14 cellular contexts compared by ENCODE assay signal in the genomic region with DNA sequence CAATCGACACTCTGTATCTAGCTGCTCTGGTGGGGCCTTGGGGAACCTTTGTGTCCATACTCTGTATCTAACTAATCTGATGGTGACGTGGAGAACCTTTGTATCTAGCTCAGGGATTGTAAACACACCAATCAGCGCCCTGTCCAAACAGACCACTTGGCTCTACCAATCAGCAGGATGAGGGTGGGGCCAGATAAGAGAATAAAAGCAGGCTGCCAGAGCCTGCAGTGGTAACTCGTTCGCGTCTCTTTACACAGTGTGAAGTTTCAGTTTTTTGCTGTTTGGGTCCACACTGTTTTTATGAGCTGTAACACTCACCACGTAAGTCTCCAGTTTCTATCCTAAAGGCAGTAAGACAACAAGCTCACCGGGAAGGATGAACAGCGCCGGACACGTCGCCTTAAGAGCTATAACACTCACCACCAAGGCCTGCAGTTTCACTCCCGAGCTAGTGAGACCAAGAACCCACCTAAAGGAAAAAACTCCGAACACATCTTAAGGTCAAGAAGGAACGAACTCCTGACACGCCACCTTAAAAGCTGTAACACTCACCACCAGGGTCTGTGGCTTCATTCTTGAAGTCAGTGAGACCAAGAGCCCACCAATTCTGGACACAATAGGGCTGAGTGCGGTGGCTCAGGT.
A peak's percentile ranks its signal among the peaks of the same experiment; 100 is the strongest.
DNase-seq lines count a peak whose midpoint lies in the region; ATAC-seq and TF ChIP-seq lines count a peak whose summit lies in the region.
"Had no signal": no experiment of that assay in that cellular context is flagged by ENCODE, and none has a peak within 500 bp of the region (broad histone marks: within the 10 kb centered on the region; RNA-seq: fewer than 3 reads in every experiment).

No MANE protein-coding gene starts in this region.

- no peak overlapping the region for H3K4me3 ChIP-seq in ascending aorta

- H3K36me3 Mint-ChIP-seq in activated T-cell treated with anti-CD3 and anti-CD28 coated beads, Interleukin-2, amount 50 U/mL, for 4 hours (ENCODE audit: insufficient read depth): no peaks in the 10 kb centered on the region
- peaks cover 11% of the 10 kb centered on the region for H3K36me3 Mint-ChIP-seq in WTC11
- peaks cover 3% of the 10 kb centered on the region for H3K36me3 Mint-ChIP-seq in memory B cell
- peaks cover 0 to 1% of the 10 kb centered on the region in 2 donors for H3K36me3 Mint-ChIP-seq in stimulated activated naive B cell treated with anti-CD40 and anti-IgM and Interleukin-4, amounts not matched to agents 10 μg/mL and 1 μg/mL and 100 μg/mL, for 72 hours

- no peak overlapping the region for H3K27ac ChIP-seq in ascending aorta

- H3K27ac Mint-ChIP-seq in WTC11 (no peak overlapping the region), memory B cell (no peak overlapping the region)
- no peak overlapping the region for H3K27ac Mint-ChIP-seq in stimulated activated naive B cell treated with anti-CD40 and anti-IgM and Interleukin-4, amounts not matched to agents 10 μg/mL and 1 μg/mL and 100 μg/mL, for 72 hours

- no peaks in the 10 kb centered on the region for H3K27me3 Mint-ChIP-seq in activated T-cell treated with anti-CD3 and anti-CD28 coated beads, Interleukin-2, amount 50 U/mL, for 4 hours (ENCODE audit: low read depth)
- H3K27me3 Mint-ChIP-seq in WTC11 (ENCODE audit: low read depth) (peaks cover 41% of the 10 kb centered on the region), memory B cell (no peaks in the 10 kb centered on the region)
- H3K27me3 Mint-ChIP-seq in stimulated activated naive B cell treated with anti-CD40 and anti-IgM and Interleukin-4, amounts not matched to agents 10 μg/mL and 1 μg/mL and 100 μg/mL, for 72 hours: no peaks in the 10 kb centered on the region

- peaks cover 31% of the 10 kb centered on the region for H3K4me1 Mint-ChIP-seq in activated T-cell treated with anti-CD3 and anti-CD28 coated beads, Interleukin-2, amount 50 U/mL, for 4 hours (ENCODE audit: low read depth)
- H3K4me1 Mint-ChIP-seq in WTC11 (peaks cover 13% of the 10 kb centered on the region), memory B cell (peaks cover 18% of the 10 kb centered on the region)
- peaks cover 14 to 34% of the 10 kb centered on the region in 2 donors for H3K4me1 Mint-ChIP-seq in stimulated activated naive B cell treated with anti-CD40 and anti-IgM and Interleukin-4, amounts not matched to agents 10 μg/mL and 1 μg/mL and 100 μg/mL, for 72 hours

- TF ChIP-seq CTCF in WTC11 (IDR thresholded peaks at IDR 0.05) (no peak), ascending aorta (IDR thresholded peaks at IDR 0.05) (no peak)

- CTCF ChIA-PET in WTC11 (lab: Charles Lee): no interaction called here

- peaks cover 0 to 12% of the 10 kb centered on the region in 2 donors for H3K4me1 ChIP-seq in ascending aorta

- ATAC-seq in activated T-cell treated with anti-CD3 and anti-CD28 coated beads, Interleukin-2, amount 50 U/mL, for 4 hours: no peak
- ATAC-seq in WTC11 (no peak), memory B cell (ENCODE audit: low read depth) (no peak), GM18511 (IDR thresholded peaks at IDR 0.05; ENCODE audit: unreplicated experiment) (no peak)
- no peak for ATAC-seq in stimulated activated naive B cell treated with anti-CD40 and anti-IgM and Interleukin-4, amounts not matched to agents 10 μg/mL and 1 μg/mL and 100 μg/mL, for 72 hours (replicated peaks)

- intact Hi-C loops in ascending aorta (cut with DNase I): loop anchor here (2.0 to 10.0 kb wide), 5 partner anchors 135 to 412 kb away; partner anchors contain the start of genes AMZ2, NOL11, PRKAR1A and WIPI1

- POLR2A ChIA-PET in WTC11 (lab: Charles Lee): interaction anchor here (0.6 kb wide), 1 partner anchor 108 kb away, joined by 3 read pairs; no protein-coding TSS in a partner anchor

- no peak for DNase-seq in activated T-cell treated with anti-CD3 and anti-CD28 coated beads, Interleukin-2, amount 50 U/mL, for 4 hours
- no peak for DNase-seq in activated T-cell treated with anti-CD3 and anti-CD28 coated beads, Interleukin-2, amount 50 U/mL, for 48 hours
- DNase-seq in WTC11 (ENCODE audit: low spot score) (no peak), memory B cell (ENCODE audit: low spot score in 2 of 2) (no peak), ascending aorta (ENCODE audit: low spot score in 2 of 2) (no peak), NCI-H446 (lab: John Stamatoyannopoulos, UW) (no peak)
- DNase-seq in stimulated activated naive B cell treated with anti-CD40 and anti-IgM and Interleukin-4, amounts not matched to agents 10 μg/mL and 1 μg/mL and 100 μg/mL, for 72 hours: no peak
- DNase-seq: activated CD4-positive, alpha-beta T cell treated with anti-CD3 and anti-CD28 coated beads for 4 hours; kidney; MM.1S; NCI-H2029; NCI-H82; stimulated activated CD4-positive, alpha-beta T cell treated with anti-CD3 and anti-CD28 coated beads, Interleukin-4, amount 100 ng/mL, for 4 hours had no signal

- H3K4me3 Mint-ChIP-seq in activated T-cell treated with anti-CD3 and anti-CD28 coated beads, Interleukin-2, amount 50 U/mL, for 4 hours: peak overlapping the region; percentile 92
- H3K4me3 Mint-ChIP-seq in WTC11 (no peak overlapping the region), memory B cell (peak overlapping the region; percentile 93)
- H3K4me3 Mint-ChIP-seq in stimulated activated naive B cell treated with anti-CD40 and anti-IgM and Interleukin-4, amounts not matched to agents 10 μg/mL and 1 μg/mL and 100 μg/mL, for 72 hours: peak overlapping the region; percentile 92 to 97

- H3K27me3 ChIP-seq in ascending aorta: no peaks in the 10 kb centered on the region

- H3K9me3 Mint-ChIP-seq in activated T-cell treated with anti-CD3 and anti-CD28 coated beads, Interleukin-2, amount 50 U/mL, for 4 hours: no peaks in the 10 kb centered on the region
- peaks cover 11% of the 10 kb centered on the region for H3K9me3 Mint-ChIP-seq in WTC11
- no peaks in the 10 kb centered on the region for H3K9me3 Mint-ChIP-seq in memory B cell
- H3K9me3 Mint-ChIP-seq in stimulated activated naive B cell treated with anti-CD40 and anti-IgM and Interleukin-4, amounts not matched to agents 10 μg/mL and 1 μg/mL and 100 μg/mL, for 72 hours: peaks cover 0 to 1% of the 10 kb centered on the region in 2 donors

- H3K9me3 ChIP-seq in ascending aorta: no peaks in the 10 kb centered on the region

- H3K36me3 ChIP-seq in ascending aorta: no peaks in the 10 kb centered on the region

TF ChIP-seq in WTC11, 78 proteins besides CTCF, POLR2A, EP300 and RAD21:
- TF ChIP-seq NFYB (CRISPR knock-in tag; conservative IDR thresholded peaks at IDR 0.05; ENCODE audit: low read depth): peak; percentile 34; the same call in 1 of the 2 replicates
- no peak for TF ChIP-seq E2F1 (CRISPR knock-in tag; IDR thresholded peaks at IDR 0.05)
- TF ChIP-seq, protein P1, sequence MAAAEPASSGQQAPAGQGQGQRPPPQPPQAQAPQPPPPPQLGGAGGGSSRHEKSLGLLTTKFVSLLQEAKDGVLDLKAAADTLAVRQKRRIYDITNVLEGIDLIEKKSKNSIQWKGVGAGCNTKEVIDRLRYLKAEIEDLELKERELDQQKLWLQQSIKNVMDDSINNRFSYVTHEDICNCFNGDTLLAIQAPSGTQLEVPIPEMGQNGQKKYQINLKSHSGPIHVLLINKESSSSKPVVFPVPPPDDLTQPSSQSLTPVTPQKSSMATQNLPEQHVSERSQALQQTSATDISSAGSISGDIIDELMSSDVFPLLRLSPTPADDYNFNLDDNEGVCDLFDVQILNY (CRISPR knock-in tag; IDR thresholded peaks at IDR 0.05): no peak
- no peak for TF ChIP-seq ZNF232 (CRISPR knock-in tag; IDR thresholded peaks at IDR 0.05)
- TF ChIP-seq PRRX2 (CRISPR knock-in tag; IDR thresholded peaks at IDR 0.05): no peak
TF ChIP-seq in WTC11: peak in this region for 1.
